In the genomic region with DNA sequence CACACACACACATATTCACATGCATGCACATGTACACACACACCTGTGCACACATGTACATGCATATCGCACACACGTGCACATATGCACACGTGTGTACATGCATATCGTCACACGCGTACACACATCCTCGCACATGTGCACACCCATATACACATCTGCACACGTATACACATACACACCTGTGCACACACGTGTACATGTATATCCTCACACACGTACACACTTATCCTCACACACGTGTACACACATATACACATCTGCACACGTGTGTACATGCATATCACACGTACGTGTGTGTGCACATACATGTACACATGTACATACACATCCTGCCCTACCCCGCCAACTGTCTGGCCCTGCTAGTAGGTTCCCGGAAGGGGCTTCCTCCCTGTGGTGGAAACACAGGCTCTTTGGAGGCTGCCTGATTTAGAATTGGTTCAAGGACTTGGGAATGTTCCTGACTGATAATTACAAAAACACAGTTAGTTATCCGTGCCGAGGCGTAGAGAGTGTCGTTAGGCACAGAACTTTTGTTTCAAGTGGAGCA, we compare ENCODE assay signal across 1 cellular context.
TF ChIP-seq lines count a peak whose summit lies in the region.

No MANE protein-coding gene starts in this region.

TF ChIP-seq in HCT116, 20 proteins besides CTCF, POLR2A, EP300 and RAD21 (continued from another document):
- TF ChIP-seq, protein P1, sequence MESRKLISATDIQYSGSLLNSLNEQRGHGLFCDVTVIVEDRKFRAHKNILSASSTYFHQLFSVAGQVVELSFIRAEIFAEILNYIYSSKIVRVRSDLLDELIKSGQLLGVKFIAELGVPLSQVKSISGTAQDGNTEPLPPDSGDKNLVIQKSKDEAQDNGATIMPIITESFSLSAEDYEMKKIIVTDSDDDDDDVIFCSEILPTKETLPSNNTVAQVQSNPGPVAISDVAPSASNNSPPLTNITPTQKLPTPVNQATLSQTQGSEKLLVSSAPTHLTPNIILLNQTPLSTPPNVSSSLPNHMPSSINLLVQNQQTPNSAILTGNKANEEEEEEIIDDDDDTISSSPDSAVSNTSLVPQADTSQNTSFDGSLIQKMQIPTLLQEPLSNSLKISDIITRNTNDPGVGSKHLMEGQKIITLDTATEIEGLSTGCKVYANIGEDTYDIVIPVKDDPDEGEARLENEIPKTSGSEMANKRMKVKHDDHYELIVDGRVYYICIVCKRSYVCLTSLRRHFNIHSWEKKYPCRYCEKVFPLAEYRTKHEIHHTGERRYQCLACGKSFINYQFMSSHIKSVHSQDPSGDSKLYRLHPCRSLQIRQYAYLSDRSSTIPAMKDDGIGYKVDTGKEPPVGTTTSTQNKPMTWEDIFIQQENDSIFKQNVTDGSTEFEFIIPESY (IDR thresholded peaks at IDR 0.05; ENCODE audit: extremely low read depth, insufficient replicate concordance, low read length): no peak
- TF ChIP-seq FOSL1 (IDR thresholded peaks at IDR 0.05; ENCODE audit: low read depth): no peak
- TF ChIP-seq TCF7L2 (IDR thresholded peaks at IDR 0.05; ENCODE audit: borderline replicate concordance, extremely low read depth, insufficient read depth, insufficient read length): no peak
- no peak for TF ChIP-seq SIN3A (IDR thresholded peaks at IDR 0.05; ENCODE audit: low read depth)
- no peak for TF ChIP-seq ZNF274 (IDR thresholded peaks at IDR 0.05; ENCODE audit: low read depth, low read length)
- TF ChIP-seq CBX3 (IDR thresholded peaks at IDR 0.05; ENCODE audit: low read depth): no peak
- TF ChIP-seq YY1 (IDR thresholded peaks at IDR 0.05; ENCODE audit: extremely low read depth, insufficient replicate concordance, low read depth, low read length): no peak
- TF ChIP-seq EZH2phosphoT487 (IDR thresholded peaks at IDR 0.05; ENCODE audit: borderline replicate concordance): no peak
- TF ChIP-seq CEBPB (IDR thresholded peaks at IDR 0.05; ENCODE audit: low read depth): no peak
- no peak for TF ChIP-seq EGR1 (IDR thresholded peaks at IDR 0.05; ENCODE audit: low read depth)
- TF ChIP-seq, protein P2, sequence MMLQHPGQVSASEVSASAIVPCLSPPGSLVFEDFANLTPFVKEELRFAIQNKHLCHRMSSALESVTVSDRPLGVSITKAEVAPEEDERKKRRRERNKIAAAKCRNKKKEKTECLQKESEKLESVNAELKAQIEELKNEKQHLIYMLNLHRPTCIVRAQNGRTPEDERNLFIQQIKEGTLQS (IDR thresholded peaks at IDR 0.05): no peak
- no peak for TF ChIP-seq ZFX (IDR thresholded peaks at IDR 0.05)
- TF ChIP-seq ELF1 (IDR thresholded peaks at IDR 0.05; ENCODE audit: borderline replicate concordance, low read depth): no peak
